1 cellular context compared by ENCODE assay signal in genomic region chr12:53726342-53726741, GRCh38.
TF ChIP-seq lines count a peak whose summit lies in the region.

No MANE protein-coding gene starts in this region.

TF ChIP-seq in A549, 52 proteins besides CTCF, POLR2A, EP300 and RAD21 (continued from another document):
- TF ChIP-seq, protein P1, sequence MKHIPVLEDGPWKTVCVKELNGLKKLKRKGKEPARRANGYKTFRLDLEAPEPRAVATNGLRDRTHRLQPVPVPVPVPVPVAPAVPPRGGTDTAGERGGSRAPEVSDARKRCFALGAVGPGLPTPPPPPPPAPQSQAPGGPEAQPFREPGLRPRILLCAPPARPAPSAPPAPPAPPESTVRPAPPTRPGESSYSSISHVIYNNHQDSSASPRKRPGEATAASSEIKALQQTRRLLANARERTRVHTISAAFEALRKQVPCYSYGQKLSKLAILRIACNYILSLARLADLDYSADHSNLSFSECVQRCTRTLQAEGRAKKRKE (CRISPR knock-in tag; IDR thresholded peaks at IDR 0.05; ENCODE audit: low read depth): no peak
TF ChIP-seq in A549: peak in this region for 0.
